In genomic region chr16:14629919-14630619, GRCh38 we compare ENCODE assay signal across 8 cellular contexts.
DNase-seq lines count a peak whose midpoint lies in the region; ATAC-seq and FAIRE-seq lines count a peak whose summit lies in the region.

Gene PARN, minus strand, starts transcription at chr16:14630260. Its CDS starts 135 bp downstream, at chr16:14630125.

- FAIRE-seq in GM19239 (lab: Jason Lieb, UNC) = peak; percentile 84

- peak within 1 kb of the TSS; percentile 83 for H3K27ac ChIP-seq in cingulate gyrus (ENCODE audit: low read depth, low read length)

- peak; percentile 40 for ATAC-seq in HG03457 (IDR thresholded peaks at IDR 0.05; ENCODE audit: unreplicated experiment)

- DNase-seq in AML-193 (lab: John Stamatoyannopoulos, UW) = peak; percentile 91 to 94
- peak; percentile 90 for DNase-seq in GM19239 (ENCODE audit: insufficient read length, low spot score)
- DNase-seq in NCI-H526 (lab: John Stamatoyannopoulos, UW) = peak; percentile 88 to 98
- peak; percentile 99 for DNase-seq in activated CD4-positive, alpha-beta T cell treated with anti-CD3 and anti-CD28 coated beads for 48 hours
- peak; percentile 97 for DNase-seq in kidney tubule cell (ENCODE audit: low spot score)
- peak; percentile 97 for DNase-seq in stimulated activated CD4-positive, alpha-beta T cell treated with anti-CD3 and anti-CD28 coated beads, Interleukin-1b, Interleukin-23, amount 100 ng/mL, for 1 hour (ENCODE audit: low read depth in 2 of 2)

Comparison
In these comparisons a context has a peak if more than half of its experiments do, and no peak if none do; other contexts are left out.
1. Peak in every context shown above with its lines: DNase-seq, ATAC-seq and H3K27ac ChIP-seq.